ENCODE assay signal across 14 cellular contexts in genomic region chr10:6121144-6121543, GRCh38. TPM values are rescaled to one million over a fixed set of nuclear protein-coding genes. Genes with fewer than 3 reads are reported as not detected.
A peak's percentile ranks its signal among the peaks of the same experiment; 100 is the strongest.
DNase-seq lines count a peak whose midpoint lies in the region; ATAC-seq, FAIRE-seq and TF ChIP-seq lines count a peak whose summit lies in the region.
"Had no signal": no experiment of that assay in that cellular context is flagged by ENCODE, and none has a peak within 500 bp of the region (broad histone marks: within the 10 kb centered on the region; RNA-seq: fewer than 3 reads in every experiment).

No MANE protein-coding gene starts in this region.

- TF ChIP-seq POLR2A in IMR-90 (IDR thresholded peaks at IDR 0.05; ENCODE audit: low read depth, low read length) (no peak), GM12891 (IDR thresholded peaks at IDR 0.05; ENCODE audit: low read depth, low read length) (no peak)

- H3K27ac ChIP-seq in IMR-90 (ENCODE audit: insufficient read depth, low read length) = no peak overlapping the region

- intact Hi-C loops in IMR-90 (cut with micrococcal nuclease) = no loop called here

- H2AK9ac ChIP-seq in IMR-90 (replicated peaks; ENCODE audit: low read depth, low read length, poor library complexity) = no peak overlapping the region

- H3K9me1 ChIP-seq in IMR-90 (ENCODE audit: insufficient read depth, low read length) = peaks cover 2% of the 10 kb centered on the region; the same call in 1 of the 2 replicates

- H3K23ac ChIP-seq in IMR-90 (ENCODE audit: low read depth, low read length) = 0 out of 2 replicates have a peak overlapping the region, but pooled peaks have one; percentile 65

- BruUV-seq in IMR-90 (replicated peaks; lab: Mats Ljungman, UMichigan) = no TSS peak

- peak overlapping the region; percentile 68; the same call in 1 of the 2 replicates for H3K14ac ChIP-seq in IMR-90 (replicated peaks; ENCODE audit: low read depth, low read length)

- 0 out of 2 replicates have a peak overlapping the region, but pooled peaks have one; percentile 49 for H4K91ac ChIP-seq in IMR-90 (ENCODE audit: insufficient read depth, low read depth, low read length)

- in situ Hi-C loops in IMR-90 (cut with MboI; ENCODE audit: low sequenced_read_pairs) = no loop called here

- peak overlapping the region; percentile 77; the same call in 1 of the 3 replicates for H2BK15ac ChIP-seq in IMR-90 (ENCODE audit: low read depth, low read length)

- H3K4ac ChIP-seq in IMR-90 (ENCODE audit: low read depth, low read length) = peak overlapping the region; percentile 53; the same call in 1 of the 2 replicates

- H3K9ac ChIP-seq in IMR-90 (ENCODE audit: low read depth, low read length) = no peak overlapping the region

- peaks cover 5% of the 10 kb centered on the region for H3K4me1 Mint-ChIP-seq in endothelial cell (ENCODE audit: unreplicated experiment)
- peaks cover 7% of the 10 kb centered on the region for H3K4me1 Mint-ChIP-seq in neural crest cell
- H3K4me1 Mint-ChIP-seq in stimulated activated memory B cell treated with anti-CD40 and anti-IgM and Interleukin-4, amounts not matched to agents 10 μg/mL and 1 μg/mL and 100 μg/mL, for 72 hours = peaks cover 16% of the 10 kb centered on the region

- H3K27ac Mint-ChIP-seq in endothelial cell (ENCODE audit: unreplicated experiment) (peak overlapping the region; percentile 4), neural crest cell (ENCODE audit: unreplicated experiment) (peak overlapping the region; percentile 69)
- H3K27ac Mint-ChIP-seq in stimulated activated memory B cell treated with anti-CD40 and anti-IgM and Interleukin-4, amounts not matched to agents 10 μg/mL and 1 μg/mL and 100 μg/mL, for 72 hours = peak overlapping the region; percentile 26

- H4K20me1 ChIP-seq in IMR-90 (ENCODE audit: insufficient read depth, low read length) = no peaks in the 10 kb centered on the region

- H3K4me3 Mint-ChIP-seq in endothelial cell (ENCODE audit: unreplicated experiment) = no peak overlapping the region
- H3K4me3 Mint-ChIP-seq in neural crest cell = no peak overlapping the region
- H3K4me3 Mint-ChIP-seq in stimulated activated memory B cell treated with anti-CD40 and anti-IgM and Interleukin-4, amounts not matched to agents 10 μg/mL and 1 μg/mL and 100 μg/mL, for 72 hours = no peak overlapping the region

- H3K36me3 Mint-ChIP-seq in endothelial cell (ENCODE audit: low read depth, unreplicated experiment) (no peaks in the 10 kb centered on the region), neural crest cell (ENCODE audit: low read depth) (peaks cover 3% of the 10 kb centered on the region)
- peaks cover 14% of the 10 kb centered on the region for H3K36me3 Mint-ChIP-seq in stimulated activated memory B cell treated with anti-CD40 and anti-IgM and Interleukin-4, amounts not matched to agents 10 μg/mL and 1 μg/mL and 100 μg/mL, for 72 hours

- no peak for FAIRE-seq in GM12891 (lab: Jason Lieb, UNC)

- no peaks in the 10 kb centered on the region for H3K27me3 Mint-ChIP-seq in endothelial cell (ENCODE audit: unreplicated experiment)
- H3K27me3 Mint-ChIP-seq in neural crest cell (ENCODE audit: low read depth) = no peaks in the 10 kb centered on the region
- H3K27me3 Mint-ChIP-seq in stimulated activated memory B cell treated with anti-CD40 and anti-IgM and Interleukin-4, amounts not matched to agents 10 μg/mL and 1 μg/mL and 100 μg/mL, for 72 hours = peaks cover 10% of the 10 kb centered on the region

- TF ChIP-seq CTCF in IMR-90 (conservative IDR thresholded peaks at IDR 0.05; ENCODE audit: low read depth, low read length) (no peak), endothelial cell (IDR thresholded peaks at IDR 0.05; ENCODE audit: unreplicated experiment) (no peak), neural crest cell (conservative IDR thresholded peaks at IDR 0.05) (no peak)

- no peak for TF ChIP-seq RAD21 in IMR-90 (IDR thresholded peaks at IDR 0.05; ENCODE audit: low read length)

- H3K4me1 ChIP-seq in IMR-90 (ENCODE audit: control insufficient read depth, insufficient read depth, low read length) = peaks cover 6% of the 10 kb centered on the region
- H3K4me1 ChIP-seq: BE2C had no signal

- H3K27me3 ChIP-seq in IMR-90 (ENCODE audit: control insufficient read depth, insufficient read depth, low read length) = no peaks in the 10 kb centered on the region
- H3K27me3 ChIP-seq: BE2C had no signal

- no peak overlapping the region for H2AK5ac ChIP-seq in IMR-90 (ENCODE audit: low read depth, low read length)

- no peak for ATAC-seq in IMR-90 (ENCODE audit: low read depth)
- no peak for ATAC-seq in stimulated activated memory B cell treated with anti-CD40 and anti-IgM and Interleukin-4, amounts not matched to agents 10 μg/mL and 1 μg/mL and 100 μg/mL, for 72 hours
- ATAC-seq: Panc1 had no signal

- no CpG with 5 or more reads among the region's 11 CpGs for WGBS in IMR-90 (ENCODE audit: extremely low coverage in 2 of 2, insufficient read length in 1 of 2), 2 experiments

- peaks cover 1% of the 10 kb centered on the region; the same call in 1 of the 2 replicates for H3K36me3 ChIP-seq in IMR-90 (ENCODE audit: control insufficient read depth, insufficient read depth, low read length)

- H4K8ac ChIP-seq in IMR-90 (ENCODE audit: low read depth in 2 of 2, low read length in 2 of 2) = peak overlapping the region in 1 of 2 experiments; percentile 41; a peak in 1 of 4 replicates

- dilution Hi-C loops in IMR-90 (cut with HindIII; ENCODE audit: low sequenced_read_pairs, unreplicated experiment) = no loop called here

- no peak overlapping the region for H3K4me3 ChIP-seq in IMR-90 (ENCODE audit: insufficient read depth, low read depth, low read length)

- no peak overlapping the region for H2AFZ ChIP-seq in IMR-90 (replicated peaks; ENCODE audit: low read length, poor library complexity)

- no peak overlapping the region for H2BK5ac ChIP-seq in IMR-90 (ENCODE audit: low read depth, low read length, poor library complexity, severe bottlenecking)

- no peak overlapping the region for H4K5ac ChIP-seq in IMR-90 (ENCODE audit: low read depth, low read length)

- no peak overlapping the region for H3K56ac ChIP-seq in IMR-90 (ENCODE audit: extremely low read depth, insufficient read depth, low read length)

- peak; percentile 53 for DNase-seq in IMR-90
- DNase-seq in endothelial cell (ENCODE audit: low spot score) = no peak
- DNase-seq in neural crest cell (ENCODE audit: low read depth, low spot score) = no peak
- no peak for DNase-seq in GM12891 (ENCODE audit: insufficient read length, low spot score)
- DNase-seq in activated T-cell treated with anti-CD3 and anti-CD28 coated beads, Interleukin-2, amount 50 U/mL, for 1 hour = no peak
- no peak for DNase-seq in NCI-H146 (lab: John Stamatoyannopoulos, UW)
- DNase-seq in NCI-H2227 treated with DMSO at 0.1 percent for 48 hours (lab: John Stamatoyannopoulos, UW) = no peak
- DNase-seq: BE2C, NCI-H1694, NCI-H446 treated with DMSO at 0.1 percent for 48 hours, Right ventricle myocardium superior had no signal

- H3K9me3 Mint-ChIP-seq in endothelial cell (ENCODE audit: unreplicated experiment) (no peaks in the 10 kb centered on the region), neural crest cell (no peaks in the 10 kb centered on the region)
- H3K9me3 Mint-ChIP-seq in stimulated activated memory B cell treated with anti-CD40 and anti-IgM and Interleukin-4, amounts not matched to agents 10 μg/mL and 1 μg/mL and 100 μg/mL, for 72 hours = no peaks in the 10 kb centered on the region

- H3K4me2 ChIP-seq in IMR-90 (ENCODE audit: low read depth, low read length) = no peak overlapping the region

- CTCF ChIA-PET in IMR-90 (lab: Yijun Ruan, JAX) = no interaction called here

- H3K18ac ChIP-seq in IMR-90 (ENCODE audit: low read depth, low read length) = no peak overlapping the region

- H2BK120ac ChIP-seq in IMR-90 (ENCODE audit: low read depth, low read length) = peak overlapping the region; percentile 49; the same call in 1 of the 2 replicates

- no peaks in the 10 kb centered on the region for H3K9me3 ChIP-seq in IMR-90 (ENCODE audit: control insufficient read depth, insufficient read depth, low read length)
- H3K9me3 ChIP-seq: BE2C had no signal

- POLR2A ChIA-PET in IMR-90 (lab: Charles Lee; ENCODE audit: unreplicated experiment) = no interaction called here

- peaks cover 4 to 9% of the 10 kb centered on the region in 2 experiments; a peak in 3 of 4 replicates for H3K79me1 ChIP-seq in IMR-90 (ENCODE audit: low read depth in 1 of 2, low read length in 2 of 2)

- H2BK20ac ChIP-seq in IMR-90 (ENCODE audit: low read depth, low read length) = no peak overlapping the region

TF ChIP-seq in GM12891, 5 proteins besides CTCF, POLR2A, EP300 and RAD21:
- TF ChIP-seq TAF1 (IDR thresholded peaks at IDR 0.05; ENCODE audit: low read depth, low read length) (no peak), PAX5 (IDR thresholded peaks at IDR 0.05; ENCODE audit: insufficient read depth, low read length, severe bottlenecking) (no peak), POLR2AphosphoS5 (IDR thresholded peaks at IDR 0.05; ENCODE audit: low read depth, low read length) (no peak)

RNA-seq across cellular contexts. Expression of gene RBM17, which starts 32.3 kb away (rescaled TPM):
- total RNA-seq in IMR-90 (2012; rRNA removed) (24.6 and 35.6 TPM in 2 replicates), endothelial cell (ENCODE audit: unreplicated experiment) (113 TPM), neural crest cell (142 and 156 TPM in 2 replicates)
- polyA plus RNA-seq in IMR-90 (2012; rRNA removed) = 42.9 and 56.7 TPM in 2 replicates
- 9.1 and 9.6 TPM in 2 replicates for polyA plus RNA-seq in IMR-90 (2012; cell fraction: cytosol; rRNA removed)
- 38.8 and 95.6 TPM in 2 replicates for polyA plus RNA-seq in IMR-90 (2012; cell fraction: nucleus; rRNA removed; ENCODE audit: low replicate concordance)
- polyA plus RNA-seq in GM12891 (2012; ENCODE audit: low read depth, missing spikeins) = 90.1 TPM

RNA-seq across cellular contexts. Expression of gene IL2RA, which starts 59.0 kb away (rescaled TPM):
- not detected in 2 replicates for total RNA-seq in IMR-90 (2012; rRNA removed)
- not detected in 2 replicates for polyA plus RNA-seq in IMR-90 (2012; rRNA removed)
- not detected in 2 replicates for polyA plus RNA-seq in IMR-90 (2012; cell fraction: cytosol; rRNA removed)
- polyA plus RNA-seq in IMR-90 (2012; cell fraction: nucleus; rRNA removed; ENCODE audit: low replicate concordance) = not detected in 2 replicates
- total RNA-seq in endothelial cell (ENCODE audit: unreplicated experiment) = not detected
- not detected in 2 replicates for total RNA-seq in neural crest cell
- 5.0 TPM for polyA plus RNA-seq in GM12891 (2012; ENCODE audit: low read depth, missing spikeins)
- total RNA-seq: H4 had no signal

Comparison
In these comparisons a context has a peak if more than half of its experiments do, and no peak if none do; other contexts are left out.
1. H3K27ac Mint-ChIP-seq: peak in every context shown above with its lines; median percentile 69 in neural crest cell; 26 in stimulated activated memory B cell treated with anti-CD40 and anti-IgM and Interleukin-4, amounts not matched to agents 10 μg/mL and 1 μg/mL and 100 μg/mL, for 72 hours; 4 in endothelial cell.